Comparison of ENCODE assay signal across 7 cellular contexts in the genomic region with DNA sequence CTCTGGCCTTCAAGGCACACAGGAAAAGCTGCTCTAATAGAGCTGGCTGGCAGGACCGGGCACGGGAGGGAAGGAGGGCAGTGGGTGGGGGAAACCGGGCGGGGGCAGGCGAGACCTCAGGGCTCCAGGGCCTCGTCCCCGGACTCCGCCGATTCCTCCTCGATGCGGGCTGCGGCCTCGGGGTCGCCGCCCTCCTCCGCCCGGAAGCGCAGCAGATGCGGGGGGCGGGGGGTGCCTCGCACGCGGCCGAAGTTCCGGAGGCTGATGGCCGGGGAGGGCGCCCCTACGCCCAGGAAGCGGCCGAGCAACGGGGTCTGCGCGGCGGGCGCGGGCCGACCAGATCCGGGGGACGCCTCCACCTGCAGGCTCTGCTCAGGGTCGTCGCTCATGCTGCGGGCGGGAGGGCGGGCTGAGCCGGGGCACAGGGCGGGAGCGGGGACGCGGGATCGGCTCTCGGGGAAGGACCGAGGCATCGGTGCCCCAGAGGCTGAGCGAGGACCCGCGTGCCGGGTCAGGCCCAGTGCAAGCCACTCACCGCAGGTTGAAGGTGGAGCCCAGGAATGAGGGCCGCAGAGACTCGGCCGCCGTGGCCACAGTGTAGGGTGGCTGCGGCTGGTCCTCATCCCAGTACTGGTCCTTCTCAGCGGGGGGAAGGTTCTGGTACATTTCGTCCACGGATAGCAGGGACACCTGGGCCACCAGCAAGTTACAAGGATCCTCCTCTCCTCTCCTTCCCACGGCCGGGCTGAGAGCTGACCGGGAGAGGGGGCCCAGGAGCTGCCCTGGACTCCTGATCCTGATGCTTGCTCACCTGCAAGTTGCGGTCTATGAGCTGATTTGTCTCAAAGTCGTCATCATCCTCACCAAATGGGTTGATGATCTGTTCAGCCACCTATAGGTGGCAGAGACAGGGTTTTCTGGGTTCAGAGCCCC. TPM values are rescaled to one million over a fixed set of nuclear protein-coding genes. Genes with fewer than 3 reads are reported as not detected.
DNase-seq lines count a peak whose midpoint lies in the region; ATAC-seq, FAIRE-seq and TF ChIP-seq lines count a peak whose summit lies in the region.

No MANE protein-coding gene starts in this region.

- no peak for FAIRE-seq in pancreas (lab: Jason Lieb, UNC)

- 14% methylated on average over 50 to 71 of the region's 71 CpGs for WGBS in pancreas, 2 donors

- H4K20me1 ChIP-seq in fibroblast of lung (ENCODE audit: control insufficient read depth, extremely low read depth, insufficient read depth, low read length): no peaks in the 10 kb centered on the region

- H3K4me1 Mint-ChIP-seq in T-helper 2 cell treated with Interferon-gamma antibody and Interleukin-4, amounts not matched to agents 5 μg/mL and 100 μg/mL, for 36 hours (ENCODE audit: low read depth): peaks cover 29% of the 10 kb centered on the region

- peak overlapping the region; percentile 60 for H3K27ac Mint-ChIP-seq in T-helper 2 cell treated with Interferon-gamma antibody and Interleukin-4, amounts not matched to agents 5 μg/mL and 100 μg/mL, for 36 hours

- peaks cover 32% of the 10 kb centered on the region for H3K36me3 Mint-ChIP-seq in T-helper 2 cell treated with Interferon-gamma antibody and Interleukin-4, amounts not matched to agents 5 μg/mL and 100 μg/mL, for 36 hours (ENCODE audit: low read depth)

- intact Hi-C loops in pancreas (cut with DNase I): loop anchor here in 1 of 3 donors (5.0 kb wide), 2 partner anchors 58 to 228 kb away; a partner anchor contains a TSS

- no peaks in the 10 kb centered on the region for H3K9me3 ChIP-seq in fibroblast of lung (ENCODE audit: control insufficient read depth, insufficient read depth, low read depth, low read length)
- H3K9me3 ChIP-seq in pancreas: no peaks in the 10 kb centered on the region

- peak overlapping the region in 2 of 4 experiments; percentile 24 to 40 for H3K4me3 ChIP-seq in fibroblast of lung (replicated peaks in 1 of 4; ENCODE audit: control extremely low read depth in 1 of 4, insufficient read depth in 1 of 4, low read depth in 3 of 4, low read length in 4 of 4)
- H3K4me3 ChIP-seq in pancreas: peak overlapping the region; percentile 23 to 47 (median 34)

- H2AFZ ChIP-seq in fibroblast of lung (ENCODE audit: low read length): peak overlapping the region; percentile 43

- in situ Hi-C loops in GM13977 (cut with MboI; ENCODE audit: low pct_unique_long_range_greater_than_20kb, low sequenced_read_pairs, unreplicated experiment): no loop called here

- H3K4me3 Mint-ChIP-seq in T-helper 2 cell treated with Interferon-gamma antibody and Interleukin-4, amounts not matched to agents 5 μg/mL and 100 μg/mL, for 36 hours: peak overlapping the region; percentile 67

- DNase-seq in GM13977 (ENCODE audit: low spot score) (peak; percentile 65), fibroblast of lung (ENCODE audit: low read depth in 2 of 2) (no peak), pancreas (peak in 3 of 6 donors; percentile 40 to 78 (median 53)), hippocampal formation (lab: John Stamatoyannopoulos, UW) (no peak)
- DNase-seq in T-helper 2 cell treated with Interferon-gamma antibody and Interleukin-4, amounts not matched to agents 5 μg/mL and 100 μg/mL, for 36 hours (ENCODE audit: low spot score): no peak
- DNase-seq in stimulated activated CD4-positive, alpha-beta T cell treated with anti-CD3 and anti-CD28 coated beads, Interleukin-2, amount 100 ng/mL, for 48 hours: no peak

- no peak for TF ChIP-seq CTCF in GM13977 (IDR thresholded peaks at IDR 0.05; ENCODE audit: extremely low read depth, insufficient read depth, missing control alignments)
- peak in 1 of 2 donors; percentile 14 for TF ChIP-seq CTCF in fibroblast of lung (conservative IDR thresholded peaks at IDR 0.05 in 1 of 2, IDR thresholded peaks at IDR 0.05 in 1 of 2; ENCODE audit: low read depth in 1 of 2, low read length in 2 of 2)
- TF ChIP-seq CTCF in pancreas (IDR thresholded peaks at IDR 0.05): no peak

- ATAC-seq in pancreas: peak; percentile 14 to 31 (median 19)
- no peak for ATAC-seq in HG03025 (IDR thresholded peaks at IDR 0.05; ENCODE audit: low FRiP score, unreplicated experiment)

- H3K9me3 Mint-ChIP-seq in T-helper 2 cell treated with Interferon-gamma antibody and Interleukin-4, amounts not matched to agents 5 μg/mL and 100 μg/mL, for 36 hours: no peaks in the 10 kb centered on the region

- H3K4me1 ChIP-seq in fibroblast of lung (ENCODE audit: control insufficient read depth, extremely low read depth, insufficient read depth, low read length): peaks cover 8% of the 10 kb centered on the region
- peaks cover 0 to 10% (median 0%) of the 10 kb centered on the region in 3 donors for H3K4me1 ChIP-seq in pancreas

- H3K27me3 Mint-ChIP-seq in T-helper 2 cell treated with Interferon-gamma antibody and Interleukin-4, amounts not matched to agents 5 μg/mL and 100 μg/mL, for 36 hours (ENCODE audit: low read depth): no peaks in the 10 kb centered on the region

- H3K9ac ChIP-seq in fibroblast of lung (ENCODE audit: insufficient read depth, low read length): peak overlapping the region; percentile 32

- no peaks in the 10 kb centered on the region for H3K27me3 ChIP-seq in fibroblast of lung (ENCODE audit: control insufficient read depth, insufficient read depth, low read length)
- H3K27me3 ChIP-seq in pancreas: no peaks in the 10 kb centered on the region

- H3K79me2 ChIP-seq in fibroblast of lung (ENCODE audit: control insufficient read depth, insufficient read depth, low read length): no peaks in the 10 kb centered on the region

- H3K27ac ChIP-seq in fibroblast of lung (ENCODE audit: insufficient read depth, low read length) (no peak overlapping the region), pancreas (no peak overlapping the region)

- H3K36me3 ChIP-seq in fibroblast of lung (ENCODE audit: control insufficient read depth, insufficient read depth, low read length) (peaks cover 10% of the 10 kb centered on the region), pancreas (no peaks in the 10 kb centered on the region)

- H3K4me2 ChIP-seq in fibroblast of lung (ENCODE audit: extremely low read depth, insufficient read depth, low read length): peak overlapping the region; percentile 37

RNA-seq across cellular contexts. Expression of a gene that starts 3.6 kb away (rescaled TPM):
- total RNA-seq in fibroblast of lung (under 0.01 and 0.17 TPM in 2 replicates), pancreas (under 1 TPM; 0.12 to 0.41 (median 0.32) TPM)
- polyA plus RNA-seq in fibroblast of lung (0.10 and 0.11 TPM in 2 replicates), pancreas (under 1 TPM; 0.56 to 0.68 TPM)
- 0.08 TPM in 2 replicates for polyA plus RNA-seq in fibroblast of lung (2012)
- not detected in 2 replicates for polyA minus RNA-seq in fibroblast of lung (ENCODE audit: low replicate concordance)

RNA-seq across cellular contexts. Expression of a gene that starts 9.0 kb away (rescaled TPM):
- total RNA-seq in fibroblast of lung: 1,373 and 1,913 TPM in 2 replicates
- polyA plus RNA-seq in fibroblast of lung: 1,895 and 2,098 TPM in 2 replicates
- polyA plus RNA-seq in fibroblast of lung (2012): 2,285 and 2,608 TPM in 2 replicates
- 229 and 279 TPM in 2 replicates for polyA minus RNA-seq in fibroblast of lung (ENCODE audit: low replicate concordance)
- total RNA-seq in pancreas: 1,000 to 10,000 TPM in 4 of 6 donors, 100 to 1,000 TPM in 2; 843 to 1,579 (median 1,280) TPM
- polyA plus RNA-seq in pancreas: 1,000 to 10,000 TPM; 1,365 to 1,938 TPM

RNA-seq across cellular contexts. Expression of a gene that starts 15.8 kb away (rescaled TPM):
- total RNA-seq in fibroblast of lung (20.8 and 30.6 TPM in 2 replicates), pancreas (10 to 100 TPM in 3 of 6 donors, 1 to 10 TPM in 3; 6.1 to 15.9 (median 9.7) TPM)
- polyA plus RNA-seq in fibroblast of lung (12.2 and 22.6 TPM in 2 replicates), pancreas (10 to 100 TPM; 21.6 to 35.3 TPM)
- polyA plus RNA-seq in fibroblast of lung (2012): 8.8 and 19.4 TPM in 2 replicates
- polyA minus RNA-seq in fibroblast of lung (ENCODE audit: low replicate concordance): 48.0 and 58.2 TPM in 2 replicates

RNA-seq across cellular contexts. Expression of a gene that starts 22.8 kb away (rescaled TPM):
- total RNA-seq in fibroblast of lung: 0.51 and 0.66 TPM in 2 replicates
- polyA plus RNA-seq in fibroblast of lung: not detected in 2 replicates
- polyA plus RNA-seq in fibroblast of lung (2012): 0.19 and 0.37 TPM in 2 replicates
- not detected in 2 replicates for polyA minus RNA-seq in fibroblast of lung (ENCODE audit: low replicate concordance)
- total RNA-seq in pancreas: 1 to 10 TPM in 1 of 6 donors, under 1 TPM in 5; 0.28 to 1.8 (median 0.38) TPM
- 1 to 10 TPM in 1 of 2 donors, under 1 TPM in 1; 0.33 to 1.8 TPM for polyA plus RNA-seq in pancreas

RNA-seq across cellular contexts. Expression of a gene that starts 24.0 kb away (rescaled TPM):
- total RNA-seq in fibroblast of lung (3.9 and 5.0 TPM in 2 replicates), pancreas (1 to 10 TPM in 5 of 6 donors, under 1 TPM in 1; 0.91 to 4.3 (median 2.3) TPM)
- polyA plus RNA-seq in fibroblast of lung (5.6 and 8.7 TPM in 2 replicates), pancreas (1 to 10 TPM; 4.7 to 5.7 TPM)
- 4.7 and 8.4 TPM in 2 replicates for polyA plus RNA-seq in fibroblast of lung (2012)
- polyA minus RNA-seq in fibroblast of lung (ENCODE audit: low replicate concordance): 15.1 and 16.2 TPM in 2 replicates
